ENCODE assay signal across 1 cellular context in the genomic region with DNA sequence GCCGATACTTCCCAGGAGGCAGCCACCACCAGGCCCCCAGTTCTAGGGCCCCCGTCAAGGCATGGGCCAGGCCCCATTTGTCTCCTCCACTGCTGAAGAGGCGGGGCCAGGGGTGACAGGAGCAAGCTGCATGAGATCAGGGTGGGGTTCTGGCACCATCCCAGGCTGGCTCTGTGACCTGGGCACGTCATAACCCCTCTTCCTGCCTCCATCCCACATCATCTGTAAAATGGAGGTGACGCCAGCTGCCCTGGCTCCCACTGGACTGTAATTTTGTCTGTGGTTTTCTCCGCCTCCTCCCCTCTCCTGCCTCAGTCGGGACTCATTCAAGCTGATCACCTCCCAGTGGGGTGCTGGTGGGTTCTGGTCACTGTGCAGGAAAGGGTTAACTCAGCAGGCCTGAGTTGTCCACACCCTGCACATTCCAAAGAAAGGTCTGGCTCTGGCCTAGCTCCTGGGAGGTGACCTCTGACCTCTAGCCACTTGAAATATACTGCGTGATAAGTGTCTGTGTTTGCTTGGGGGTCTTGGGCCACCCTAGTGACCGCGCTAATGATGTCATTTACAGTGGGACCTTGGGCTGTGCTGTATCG.
TF ChIP-seq lines count a peak whose summit lies in the region.

No MANE protein-coding gene starts in this region.

TF ChIP-seq in IMR-90, 13 proteins besides CTCF, POLR2A, EP300 and RAD21:
- TF ChIP-seq MXI1 (IDR thresholded peaks at IDR 0.05; ENCODE audit: borderline replicate concordance, low read depth, low read length) (no peak), CEBPB (IDR thresholded peaks at IDR 0.05; ENCODE audit: low read depth, low read length) (no peak), MAZ (IDR thresholded peaks at IDR 0.05; ENCODE audit: borderline replicate concordance, low read depth, low read length) (no peak), RCOR1 (IDR thresholded peaks at IDR 0.05; ENCODE audit: insufficient replicate concordance, low read length) (no peak), BHLHE40 (IDR thresholded peaks at IDR 0.05; ENCODE audit: low read depth, low read length) (no peak), SMC3 (IDR thresholded peaks at IDR 0.05; ENCODE audit: low read depth, low read length) (no peak), FOS (IDR thresholded peaks at IDR 0.05; ENCODE audit: low read depth, low read length) (no peak), NFE2L2 (IDR thresholded peaks at IDR 0.05; ENCODE audit: low read depth, low read length) (no peak), RFX5 (IDR thresholded peaks at IDR 0.05; ENCODE audit: low read depth, low read length) (no peak), CHD1 (IDR thresholded peaks at IDR 0.05; ENCODE audit: low read depth, low read length) (no peak), MAFK (IDR thresholded peaks at IDR 0.05; ENCODE audit: low read depth, low read length) (no peak)
- TF ChIP-seq, protein P1, sequence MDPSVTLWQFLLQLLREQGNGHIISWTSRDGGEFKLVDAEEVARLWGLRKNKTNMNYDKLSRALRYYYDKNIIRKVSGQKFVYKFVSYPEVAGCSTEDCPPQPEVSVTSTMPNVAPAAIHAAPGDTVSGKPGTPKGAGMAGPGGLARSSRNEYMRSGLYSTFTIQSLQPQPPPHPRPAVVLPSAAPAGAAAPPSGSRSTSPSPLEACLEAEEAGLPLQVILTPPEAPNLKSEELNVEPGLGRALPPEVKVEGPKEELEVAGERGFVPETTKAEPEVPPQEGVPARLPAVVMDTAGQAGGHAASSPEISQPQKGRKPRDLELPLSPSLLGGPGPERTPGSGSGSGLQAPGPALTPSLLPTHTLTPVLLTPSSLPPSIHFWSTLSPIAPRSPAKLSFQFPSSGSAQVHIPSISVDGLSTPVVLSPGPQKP (IDR thresholded peaks at IDR 0.05; ENCODE audit: borderline replicate concordance, low read depth, low read length): no peak
- TF ChIP-seq, protein P2, sequence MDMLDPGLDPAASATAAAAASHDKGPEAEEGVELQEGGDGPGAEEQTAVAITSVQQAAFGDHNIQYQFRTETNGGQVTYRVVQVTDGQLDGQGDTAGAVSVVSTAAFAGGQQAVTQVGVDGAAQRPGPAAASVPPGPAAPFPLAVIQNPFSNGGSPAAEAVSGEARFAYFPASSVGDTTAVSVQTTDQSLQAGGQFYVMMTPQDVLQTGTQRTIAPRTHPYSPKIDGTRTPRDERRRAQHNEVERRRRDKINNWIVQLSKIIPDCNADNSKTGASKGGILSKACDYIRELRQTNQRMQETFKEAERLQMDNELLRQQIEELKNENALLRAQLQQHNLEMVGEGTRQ (IDR thresholded peaks at IDR 0.05; ENCODE audit: low read depth, low read length): no peak
